26 cellular contexts compared by ENCODE assay signal in genomic region chr21:46545911-46546310, GRCh38. TPM values are rescaled to one million over a fixed set of nuclear protein-coding genes. Genes with fewer than 3 reads are reported as not detected.
"Had no signal": no experiment of that assay in that cellular context is flagged by ENCODE, and none has a peak within 500 bp of the region (broad histone marks: within the 10 kb centered on the region; RNA-seq: fewer than 3 reads in every experiment).

No MANE protein-coding gene starts in this region.

- H3K4me1 ChIP-seq: SJSA1 had no signal

- H3K27me3 ChIP-seq: SJSA1 had no signal

- DNase-seq: activated CD4-positive, alpha-beta memory T cell treated with anti-CD3 and anti-CD28 coated beads for 36 hours; activated CD4-positive, alpha-beta T cell treated with anti-CD3 and anti-CD28 coated beads, Interleukin-2, amount 10 ng/mL, durations not matched to agents 24 days and 14 days; activated CD4-positive, CD25-positive, alpha-beta regulatory T cell treated with anti-CD3 and anti-CD28 coated beads, Interleukin-2, amount 50 U/mL, for 72 hours; activated gamma-delta T cell; activated naive CD4-positive, alpha-beta T cell treated with anti-CD3 and anti-CD28 coated beads for 36 hours; activated T-cell treated with anti-CD3 and anti-CD28 coated beads for 4 hours; activated T-cell treated with anti-CD3 and anti-CD28 coated beads, Interleukin-2, amount 50 U/mL, for 48 hours; amygdala; MM.1S; NCI-H1105; NCI-H1436; NCI-H1694 treated with DMSO at 0.1 percent for 48 hours; NCI-H2081; NCI-H510A treated with DMSO at 0.1 percent for 48 hours; NCI-H69; NK-92 treated with Interleukin-12 subunit alpha and Interleukin-12 subunit beta, amount 100 ng/mL, for 24 hours; OCI-M1; RPMI8226; SHP77; SW 1271 had no signal

- H3K9me3 Mint-ChIP-seq: activated CD4-positive, alpha-beta memory T cell treated with anti-CD3 and anti-CD28 coated beads for 36 hours; activated CD4-positive, alpha-beta T cell treated with anti-CD3 and anti-CD28 coated beads, Interleukin-2, amount 10 ng/mL, durations not matched to agents 24 days and 14 days; activated naive CD4-positive, alpha-beta T cell treated with anti-CD3 and anti-CD28 coated beads for 36 hours; activated T-helper 17 cell treated with anti-CD3 and anti-CD28 coated beads, Interleukin-2, amount 50 U/mL, for 72 hours; T-helper 1 cell treated with Interleukin-12 subunit alpha and Interleukin-12 subunit beta and Interleukin-4 antibody, amounts not matched to agents 30 μg/mL and 1 μg/mL, for 36 hours had no signal

- H3K27ac ChIP-seq: SJSA1 had no signal

- ATAC-seq: activated T-helper 17 cell treated with anti-CD3 and anti-CD28 coated beads, Interleukin-2, amount 50 U/mL, for 72 hours; Panc1; SK-N-SH treated with all-trans-retinoic acid at 6 μM for 48 hours had no signal

- H3K9me3 ChIP-seq: SJSA1 had no signal

- H3K27ac Mint-ChIP-seq: activated CD4-positive, alpha-beta memory T cell treated with anti-CD3 and anti-CD28 coated beads for 36 hours; activated CD4-positive, alpha-beta T cell treated with anti-CD3 and anti-CD28 coated beads, Interleukin-2, amount 10 ng/mL, durations not matched to agents 24 days and 14 days; activated naive CD4-positive, alpha-beta T cell treated with anti-CD3 and anti-CD28 coated beads for 36 hours; T-helper 1 cell treated with Interleukin-12 subunit alpha and Interleukin-12 subunit beta and Interleukin-4 antibody, amounts not matched to agents 30 μg/mL and 1 μg/mL, for 36 hours had no signal

- H3K27me3 Mint-ChIP-seq: activated CD4-positive, alpha-beta memory T cell treated with anti-CD3 and anti-CD28 coated beads for 36 hours; activated CD4-positive, alpha-beta T cell treated with anti-CD3 and anti-CD28 coated beads, Interleukin-2, amount 10 ng/mL, durations not matched to agents 24 days and 14 days; activated naive CD8-positive, alpha-beta T cell; activated T-helper 17 cell treated with anti-CD3 and anti-CD28 coated beads, Interleukin-2, amount 50 U/mL, for 72 hours had no signal

- H3K4me3 Mint-ChIP-seq: activated CD4-positive, alpha-beta memory T cell treated with anti-CD3 and anti-CD28 coated beads for 36 hours; activated CD4-positive, alpha-beta T cell treated with anti-CD3 and anti-CD28 coated beads, Interleukin-2, amount 10 ng/mL, durations not matched to agents 24 days and 14 days; activated naive CD4-positive, alpha-beta T cell treated with anti-CD3 and anti-CD28 coated beads for 36 hours; activated naive CD8-positive, alpha-beta T cell; activated T-helper 17 cell treated with anti-CD3 and anti-CD28 coated beads, Interleukin-2, amount 50 U/mL, for 72 hours; T-helper 1 cell treated with Interleukin-12 subunit alpha and Interleukin-12 subunit beta and Interleukin-4 antibody, amounts not matched to agents 30 μg/mL and 1 μg/mL, for 36 hours had no signal

- H3K4me3 ChIP-seq: SJSA1 had no signal

RNA-seq across cellular contexts. Expression of gene S100B, which starts 59.0 kb away (rescaled TPM):
- total RNA-seq: activated CD4-positive, alpha-beta memory T cell treated with anti-CD3 and anti-CD28 coated beads for 36 hours; activated CD4-positive, alpha-beta T cell treated with anti-CD3 and anti-CD28 coated beads, Interleukin-2, amount 10 ng/mL, durations not matched to agents 24 days and 14 days; activated T-helper 17 cell treated with anti-CD3 and anti-CD28 coated beads, Interleukin-2, amount 50 U/mL, for 72 hours; SJSA1 had no signal
